In the genomic region with DNA sequence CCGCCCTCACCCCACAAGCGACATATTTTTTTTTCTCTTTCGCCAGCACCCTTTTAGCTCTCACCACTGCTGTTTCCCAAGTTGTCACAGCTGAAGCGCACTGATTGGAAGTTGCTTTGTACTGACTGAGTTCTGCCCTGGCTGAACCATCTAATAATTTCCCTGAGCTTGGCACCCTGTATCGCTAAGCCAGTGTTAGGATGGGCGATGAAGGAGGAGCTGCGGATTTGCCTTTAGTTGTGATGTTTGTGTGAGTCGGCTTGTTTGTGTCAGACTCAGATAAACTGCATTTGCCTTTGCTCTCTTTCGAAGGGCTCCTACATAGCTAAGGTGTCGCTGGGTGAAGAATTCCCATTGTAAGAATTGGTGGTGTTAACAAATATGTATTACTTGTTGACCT, we compare ENCODE assay signal across 8 cellular contexts. TPM values are rescaled to one million over a fixed set of nuclear protein-coding genes. Genes with fewer than 3 reads are reported as not detected.
A peak's percentile ranks its signal among the peaks of the same experiment; 100 is the strongest.
DNase-seq lines count a peak whose midpoint lies in the region; ATAC-seq and TF ChIP-seq lines count a peak whose summit lies in the region.

No MANE protein-coding gene starts in this region.

- TF ChIP-seq CTCF in fibroblast of villous mesenchyme (IDR thresholded peaks at IDR 0.05; ENCODE audit: insufficient read depth, low read depth, low read length) = no peak
- TF ChIP-seq CTCF in retinal pigment epithelial cell (conservative IDR thresholded peaks at IDR 0.05; ENCODE audit: low read depth, low read length) = no peak

- intact Hi-C loops in posterior vena cava (cut with DNase I) = loop anchor here in 1 of 2 donors (10.0 kb wide), 1 partner anchor 93 kb away; no protein-coding TSS in a partner anchor

- DNase-seq in GM03348 (ENCODE audit: low spot score) (peak; percentile 11), SW480 (ENCODE audit: low spot score) (peak; percentile 57), fibroblast of villous mesenchyme (ENCODE audit: low read depth) (peak; percentile 14), retinal pigment epithelial cell (ENCODE audit: low read depth) (no peak), NCI-H510A treated with DMSO at 0.1 percent for 48 hours (lab: John Stamatoyannopoulos, UW) (no peak), posterior vena cava (ENCODE audit: low spot score) (no peak), DMS 273 (lab: John Stamatoyannopoulos, UW; ENCODE audit: unreplicated experiment) (no peak)

- H3K4me3 ChIP-seq in fibroblast of villous mesenchyme (ENCODE audit: low read depth, low read length) (peak overlapping the region; percentile 77), retinal pigment epithelial cell (ENCODE audit: low read length) (peak overlapping the region; percentile 71)

- no peak for ATAC-seq in HG02885 (IDR thresholded peaks at IDR 0.05; ENCODE audit: poor library complexity, unreplicated experiment)

RNA-seq across cellular contexts. Expression of gene ATXN7L1, which starts 1.3 kb away (rescaled TPM):
- total RNA-seq in fibroblast of villous mesenchyme (11.3 and 17.3 TPM in 2 replicates), posterior vena cava (1 to 10 TPM; 9.5 to 9.7 TPM)

Comparison
In these comparisons a context has a peak if more than half of its experiments do, and no peak if none do; other contexts are left out.
1. DNase-seq: peak in GM03348 (single experiment), SW480 (single experiment) and fibroblast of villous mesenchyme (single experiment); none in retinal pigment epithelial cell (single experiment), NCI-H510A treated with DMSO at 0.1 percent for 48 hours (single experiment), posterior vena cava (single experiment) and DMS 273 (single experiment).